In genomic region chr4:99417125-99417524, GRCh38 we compare ENCODE assay signal across 10 cellular contexts. TPM values are rescaled to one million over a fixed set of nuclear protein-coding genes. Genes with fewer than 3 reads are reported as not detected.
"Had no signal": no experiment of that assay in that cellular context is flagged by ENCODE, and none has a peak within 500 bp of the region (broad histone marks: within the 10 kb centered on the region; RNA-seq: fewer than 3 reads in every experiment).

No MANE protein-coding gene starts in this region.

- H3K36me3 ChIP-seq: HAP-1 had no signal

- H3K4me1 ChIP-seq: HAP-1 had no signal

- ATAC-seq: HCT116, HepG2 had no signal

- DNase-seq: GM23248, GOT3, H7, HFFc6 had no signal

- H3K4me3 ChIP-seq: GM23248, HAP-1 had no signal

- H3K9ac ChIP-seq: GM23248 had no signal

- H3K27ac ChIP-seq: GM23248, HL-60 had no signal

- H3K9me3 ChIP-seq: HAP-1 had no signal

RNA-seq across cellular contexts. Expression of gene ADH7, which starts 18.0 kb away (rescaled TPM):
- total RNA-seq: GM23248, H4, H7, HepG2, HFFc6, HT1080 had no signal
